ENCODE assay signal across 8 cellular contexts in the genomic region with DNA sequence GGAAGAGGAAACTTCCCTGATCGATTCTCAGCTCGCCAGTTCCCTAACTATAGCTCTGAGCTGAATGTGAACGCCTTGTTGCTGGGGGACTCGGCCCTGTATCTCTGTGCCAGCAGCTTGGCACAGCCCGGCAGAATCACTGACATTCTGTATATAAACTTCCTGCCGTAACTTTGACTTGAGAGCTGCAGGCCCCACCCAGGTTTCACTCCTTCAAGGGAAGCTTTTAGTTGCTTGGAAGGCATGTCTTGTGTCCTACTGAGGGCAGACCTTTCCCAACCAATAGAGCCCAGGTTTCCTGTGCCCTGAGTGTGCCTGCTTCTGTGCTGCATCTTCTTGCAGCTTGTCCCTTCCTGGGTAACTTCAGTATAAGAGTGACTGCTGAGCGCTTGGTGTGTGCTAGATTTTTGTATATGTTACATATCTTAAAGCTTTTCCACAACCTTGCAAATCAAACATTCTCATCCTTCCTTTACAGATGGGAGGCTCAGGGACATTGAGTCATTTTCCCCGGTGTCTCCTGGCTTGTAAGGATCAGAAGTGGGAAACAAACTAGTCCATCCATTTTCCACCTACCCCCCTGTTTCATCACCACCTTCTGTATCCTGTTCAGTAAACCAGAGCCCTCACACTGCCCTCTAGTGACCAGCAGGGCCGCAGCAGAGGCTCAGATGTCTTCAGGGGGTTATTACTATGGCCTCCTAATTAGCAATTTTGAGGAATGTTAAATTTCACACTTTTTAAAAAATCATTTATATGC.
DNase-seq lines count a peak whose midpoint lies in the region; ATAC-seq and TF ChIP-seq lines count a peak whose summit lies in the region.

No MANE protein-coding gene starts in this region.

- TF ChIP-seq CTCF in brain microvascular endothelial cell (IDR thresholded peaks at IDR 0.05; ENCODE audit: low read depth, low read length, missing control alignments) = peak; percentile 98

- H3K36me3 ChIP-seq in brain microvascular endothelial cell (replicated peaks) = no peaks in the 10 kb centered on the region

- in situ Hi-C loops in brain microvascular endothelial cell (cut with HindIII; ENCODE audit: low pct_ligation_motif_present, low sequenced_read_pairs) = no loop called here

- H3K4me3 ChIP-seq in brain microvascular endothelial cell (ENCODE audit: low read depth, low read length) = no peak overlapping the region

- DNase-seq in D341Med (ENCODE audit: low spot score) (peak; percentile 66), HPDE6-E6E7 (ENCODE audit: extremely low spot score) (peak; percentile 46), UCSD-AML1 (lab: John Stamatoyannopoulos, UW; ENCODE audit: unreplicated experiment) (peak; percentile 11), brain microvascular endothelial cell (peak; percentile 47), left lobe of liver (ENCODE audit: low spot score) (no peak), ecto neural progenitor cell (ENCODE audit: low spot score) (no peak)
- DNase-seq in stimulated activated naive CD4-positive, alpha-beta T cell treated with Interleukin-2 at 50 U/mL for 16 hours (lab: John Stamatoyannopoulos, UW) = peak; percentile 58

- H3K27ac ChIP-seq in brain microvascular endothelial cell = no peak overlapping the region

- ATAC-seq in GM19397 (IDR thresholded peaks at IDR 0.05; ENCODE audit: unreplicated experiment) (peak; percentile 59), left lobe of liver (peak; percentile 87)

- H3K27me3 ChIP-seq in brain microvascular endothelial cell (replicated peaks) = no peaks in the 10 kb centered on the region

Comparison
In these comparisons a context has a peak if more than half of its experiments do, and no peak if none do; other contexts are left out.
1. DNase-seq: peak in D341Med (single experiment), HPDE6-E6E7 (single experiment), UCSD-AML1 (single experiment), brain microvascular endothelial cell (single experiment) and stimulated activated naive CD4-positive, alpha-beta T cell treated with Interleukin-2 at 50 U/mL for 16 hours (single experiment); none in left lobe of liver (single experiment) and ecto neural progenitor cell (single experiment).